In genomic region chr11:31092638-31093037, GRCh38 we compare ENCODE assay signal across 25 cellular contexts.
DNase-seq lines count a peak whose midpoint lies in the region; ATAC-seq lines count a peak whose summit lies in the region.
"Had no signal": no experiment of that assay in that cellular context is flagged by ENCODE, and none has a peak within 500 bp of the region (broad histone marks: within the 10 kb centered on the region; RNA-seq: fewer than 3 reads in every experiment).

No MANE protein-coding gene starts in this region.

- intact Hi-C loops in activated CD4-positive, alpha-beta T cell treated with anti-CD3 and anti-CD28 coated beads for 36 hours (cut with DNase I, micrococcal nuclease), result no loop called here

- POLR2A ChIA-PET in activated CD4-positive, alpha-beta T cell treated with anti-CD3 and anti-CD28 coated beads for 36 hours (lab: Charles Lee), result no interaction called here

- no peak overlapping the region for H3K27ac Mint-ChIP-seq in activated CD4-positive, alpha-beta T cell treated with anti-CD3 and anti-CD28 coated beads for 36 hours
- H3K27ac Mint-ChIP-seq: B cell; CD14-positive monocyte; CD4-positive, alpha-beta memory T cell; CD4-positive, alpha-beta T cell; CD4-positive, CD25-positive, alpha-beta regulatory T cell; CD8-positive, alpha-beta memory T cell; CD8-positive, alpha-beta T cell had no signal

- no peaks in the 10 kb centered on the region for H3K4me1 Mint-ChIP-seq in activated CD4-positive, alpha-beta T cell treated with anti-CD3 and anti-CD28 coated beads for 36 hours
- H3K4me1 Mint-ChIP-seq: B cell; CD14-positive monocyte; CD4-positive, alpha-beta memory T cell; CD4-positive, CD25-positive, alpha-beta regulatory T cell; CD8-positive, alpha-beta memory T cell had no signal

- CTCF ChIA-PET in activated CD4-positive, alpha-beta T cell treated with anti-CD3 and anti-CD28 coated beads for 36 hours (lab: Charles Lee), result interaction anchor here (1.3 kb wide), 1 partner anchor 15 kb away, joined by 6 read pairs; no protein-coding TSS in a partner anchor

- peaks cover 16% of the 10 kb centered on the region for H3K9me3 Mint-ChIP-seq in activated CD4-positive, alpha-beta T cell treated with anti-CD3 and anti-CD28 coated beads for 36 hours (ENCODE audit: low read depth)

- ATAC-seq in activated CD4-positive, alpha-beta T cell treated with anti-CD3 and anti-CD28 coated beads for 36 hours, result peak; percentile 19
- ATAC-seq: A549; CD8-positive, alpha-beta T cell had no signal

- H3K27me3 Mint-ChIP-seq in activated CD4-positive, alpha-beta T cell treated with anti-CD3 and anti-CD28 coated beads for 36 hours, result no peaks in the 10 kb centered on the region
- H3K27me3 Mint-ChIP-seq: B cell; CD4-positive, alpha-beta memory T cell; CD4-positive, alpha-beta T cell; CD4-positive, CD25-positive, alpha-beta regulatory T cell had no signal

- H3K4me3 Mint-ChIP-seq in activated CD4-positive, alpha-beta T cell treated with anti-CD3 and anti-CD28 coated beads for 36 hours, result no peak overlapping the region
- H3K4me3 Mint-ChIP-seq: B cell; CD14-positive monocyte; CD4-positive, alpha-beta memory T cell; CD4-positive, alpha-beta T cell; CD4-positive, CD25-positive, alpha-beta regulatory T cell; CD8-positive, alpha-beta memory T cell; CD8-positive, alpha-beta T cell had no signal

- H3K36me3 Mint-ChIP-seq in activated CD4-positive, alpha-beta T cell treated with anti-CD3 and anti-CD28 coated beads for 36 hours (ENCODE audit: low read depth), result peaks cover 4% of the 10 kb centered on the region
- H3K36me3 Mint-ChIP-seq: CD14-positive monocyte; CD4-positive, CD25-positive, alpha-beta regulatory T cell; CD8-positive, alpha-beta memory T cell; CD8-positive, alpha-beta T cell had no signal

- DNase-seq in activated CD4-positive, alpha-beta T cell treated with anti-CD3 and anti-CD28 coated beads for 36 hours, result no peak
- no peak for DNase-seq in activated CD4-positive, alpha-beta T cell treated with anti-CD3 and anti-CD28 coated beads, Interleukin-2, amount 50 U/mL, for 48 hours
- DNase-seq: 8988T; ACHN; AML-193; BE2C; C1 segment of cervical spinal cord; Caco-2; Calu3; CD4-positive, alpha-beta memory T cell; CD4-positive, alpha-beta T cell; CD4-positive, CD25-positive, alpha-beta regulatory T cell; CD8-positive, alpha-beta memory T cell; CD8-positive, alpha-beta T cell; COR-L47; DMS 273 treated with DMSO at 0.1 percent for 48 hours; DMS153; DMS53; DMS79; DMS79 treated with DMSO at 0.1 percent for 48 hours; DND-41; EL had no signal
